Comparison of ENCODE assay signal across 8 cellular contexts in genomic region chr3:100089802-100090668, GRCh38. TPM values are rescaled to one million over a fixed set of nuclear protein-coding genes. Genes with fewer than 3 reads are reported as not detected.
DNase-seq lines count a peak whose midpoint lies in the region; ATAC-seq and TF ChIP-seq lines count a peak whose summit lies in the region.
"Had no signal": no experiment of that assay in that cellular context is flagged by ENCODE, and none has a peak within 500 bp of the region (broad histone marks: within the 10 kb centered on the region; RNA-seq: fewer than 3 reads in every experiment).

No MANE protein-coding gene starts in this region.

- peaks cover 15% of the 10 kb centered on the region for H3K36me3 Mint-ChIP-seq in activated naive CD4-positive, alpha-beta T cell treated with anti-CD3 and anti-CD28 coated beads, Interleukin-2, amount 10 ng/mL, durations not matched to agents 7 days and 5 days

- H3K9me3 ChIP-seq in HAP-1, result no peaks in the 10 kb centered on the region

- H3K4me1 ChIP-seq in HAP-1, result peaks cover 31% of the 10 kb centered on the region

- H3K27me3 Mint-ChIP-seq in activated naive CD4-positive, alpha-beta T cell treated with anti-CD3 and anti-CD28 coated beads, Interleukin-2, amount 10 ng/mL, durations not matched to agents 7 days and 5 days, result no peaks in the 10 kb centered on the region
- H3K27me3 Mint-ChIP-seq: activated naive CD4-positive, alpha-beta T cell treated with anti-CD3 and anti-CD28 coated beads, Interleukin-2, amount 50 U/mL, for 24 hours had no signal

- in situ Hi-C loops in HAP-1 (cut with MboI; ENCODE audit: low sequenced_read_pairs), result no loop called here

- no peaks in the 10 kb centered on the region for H3K36me3 ChIP-seq in HAP-1 (replicated peaks)

- H3K27ac Mint-ChIP-seq in activated naive CD4-positive, alpha-beta T cell treated with anti-CD3 and anti-CD28 coated beads, Interleukin-2, amount 10 ng/mL, durations not matched to agents 7 days and 5 days, result no peak overlapping the region
- H3K27ac Mint-ChIP-seq: activated naive CD4-positive, alpha-beta T cell treated with anti-CD3 and anti-CD28 coated beads, Interleukin-2, amount 50 U/mL, for 24 hours had no signal

- no peak for TF ChIP-seq POLR2A in GM18505 (IDR thresholded peaks at IDR 0.05; ENCODE audit: borderline replicate concordance, extremely low read depth, insufficient read depth, insufficient read length)

- peaks cover 33% of the 10 kb centered on the region for H3K4me1 Mint-ChIP-seq in activated naive CD4-positive, alpha-beta T cell treated with anti-CD3 and anti-CD28 coated beads, Interleukin-2, amount 10 ng/mL, durations not matched to agents 7 days and 5 days

- CTCF ChIA-PET in activated naive CD4-positive, alpha-beta T cell treated with anti-CD3 and anti-CD28 coated beads, Interleukin-2, amount 10 ng/mL, durations not matched to agents 7 days and 5 days (lab: Charles Lee), result interaction anchor here (1.0 to 3.8 kb wide), 15 partner anchors 9 to 258 kb away, joined by 3 to 29 read pairs (median 7); no protein-coding TSS in a partner anchor

- H3K4me3 ChIP-seq in HAP-1, result no peak overlapping the region

- intact Hi-C loops in posterior vena cava (cut with DNase I), result loop anchor here in 1 of 2 donors (5.0 kb wide), 1 partner anchor 62 kb away; no protein-coding TSS in a partner anchor

- peak; percentile 50 to 57 for DNase-seq in HAP-1 (ENCODE audit: low spot score in 2 of 2)
- DNase-seq in Kasumi-1 (lab: John Stamatoyannopoulos, UW), result peak; percentile 70 to 90
- peak; percentile 51 for DNase-seq in activated naive CD4-positive, alpha-beta T cell treated with anti-CD3 and anti-CD28 coated beads, Interleukin-2, amount 10 ng/mL, durations not matched to agents 7 days and 5 days
- peak; percentile 64 for DNase-seq in kidney glomerular epithelial cell (lab: John Stamatoyannopoulos, UW)
- DNase-seq in posterior vena cava (ENCODE audit: low spot score), result no peak
- no peak for DNase-seq in NCI-H1417 treated with DMSO at 0.1 percent for 48 hours (lab: John Stamatoyannopoulos, UW)

- no peaks in the 10 kb centered on the region for H3K9me3 Mint-ChIP-seq in activated naive CD4-positive, alpha-beta T cell treated with anti-CD3 and anti-CD28 coated beads, Interleukin-2, amount 10 ng/mL, durations not matched to agents 7 days and 5 days
- H3K9me3 Mint-ChIP-seq: activated naive CD4-positive, alpha-beta T cell treated with anti-CD3 and anti-CD28 coated beads, Interleukin-2, amount 50 U/mL, for 24 hours had no signal

- no peak overlapping the region for H3K4me3 Mint-ChIP-seq in activated naive CD4-positive, alpha-beta T cell treated with anti-CD3 and anti-CD28 coated beads, Interleukin-2, amount 10 ng/mL, durations not matched to agents 7 days and 5 days
- H3K4me3 Mint-ChIP-seq: activated naive CD4-positive, alpha-beta T cell treated with anti-CD3 and anti-CD28 coated beads, Interleukin-2, amount 50 U/mL, for 24 hours had no signal

- peak; percentile 78 for ATAC-seq in GM18505 (IDR thresholded peaks at IDR 0.05; ENCODE audit: unreplicated experiment)

- no peaks in the 10 kb centered on the region for H3K27me3 ChIP-seq in HAP-1 (ENCODE audit: low read depth)

RNA-seq across cellular contexts. Expression of gene FILIP1L, which starts 24.3 kb away (rescaled TPM):
- total RNA-seq in posterior vena cava, result 100 to 1,000 TPM; 370 to 630 TPM

Comparison
In these comparisons a context has a peak if more than half of its experiments do, and no peak if none do; other contexts are left out.
1. DNase-seq: peak in HAP-1 (2 of 2), Kasumi-1 (2 of 2), activated naive CD4-positive, alpha-beta T cell treated with anti-CD3 and anti-CD28 coated beads, Interleukin-2, amount 10 ng/mL, durations not matched to agents 7 days and 5 days (single experiment) and kidney glomerular epithelial cell (single experiment); none in posterior vena cava (single experiment) and NCI-H1417 treated with DMSO at 0.1 percent for 48 hours (single experiment).